In the genomic region with DNA sequence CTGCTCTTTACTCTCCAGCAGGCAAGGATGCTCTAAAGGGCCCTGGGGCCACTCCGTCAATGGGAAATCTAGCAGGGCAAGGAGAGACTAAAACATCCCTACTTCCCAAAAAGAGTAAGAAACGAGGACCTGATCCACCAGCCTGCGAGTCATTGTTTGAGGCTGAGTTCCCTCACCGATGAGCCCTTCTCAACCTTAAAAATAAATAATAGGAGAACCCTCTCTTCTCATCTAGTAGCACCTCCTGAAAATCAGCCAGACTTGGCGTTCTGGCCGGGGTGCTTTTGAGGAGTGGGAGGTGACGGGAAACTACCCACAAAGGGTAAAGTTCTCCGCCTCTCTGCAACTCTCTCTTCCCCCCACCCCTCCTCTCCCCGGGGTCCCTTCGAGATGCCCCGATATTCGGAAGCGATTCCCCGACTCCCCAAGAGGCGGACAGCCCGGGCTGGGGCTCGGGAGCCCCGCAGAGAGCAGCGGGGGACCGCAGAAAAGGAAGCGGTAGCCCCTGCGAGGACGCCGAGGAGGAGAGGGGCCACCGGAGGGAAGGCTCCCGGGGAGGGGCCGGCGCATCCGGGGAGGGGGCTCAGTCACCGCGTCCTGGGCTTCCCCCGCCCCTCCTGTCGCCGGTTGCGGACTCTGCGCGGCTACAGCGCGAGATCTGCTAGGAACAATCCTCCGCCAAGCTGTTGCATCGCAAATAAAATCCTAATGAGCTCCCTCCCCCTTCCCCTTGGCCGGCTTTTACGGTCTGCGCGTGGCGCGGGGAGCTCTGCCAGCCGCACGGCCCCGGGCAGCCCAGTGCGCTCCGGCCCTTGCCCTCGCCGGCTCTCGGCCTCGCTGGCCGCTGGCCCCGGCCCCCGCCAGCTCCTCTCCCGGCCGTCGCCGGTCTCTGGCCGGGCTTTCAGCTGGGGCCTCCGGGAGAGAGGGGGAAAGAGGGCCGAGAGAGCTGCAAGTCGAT, we compare ENCODE assay signal across 9 cellular contexts. TPM values are rescaled to one million over a fixed set of nuclear protein-coding genes. Genes with fewer than 3 reads are reported as not detected.
DNase-seq lines count a peak whose midpoint lies in the region; ATAC-seq, FAIRE-seq and TF ChIP-seq lines count a peak whose summit lies in the region.
"Had no signal": no experiment of that assay in that cellular context is flagged by ENCODE, and none has a peak within 500 bp of the region (broad histone marks: within the 10 kb centered on the region; RNA-seq: fewer than 3 reads in every experiment).

No MANE protein-coding gene starts in this region.

- intact Hi-C loops in HCT116 (cut with micrococcal nuclease): no loop called here
- intact Hi-C loops in activated naive CD4-positive, alpha-beta T cell treated with anti-CD3 and anti-CD28 coated beads for 36 hours (cut with micrococcal nuclease): no loop called here
- intact Hi-C loops in kidney (cut with DNase I): no loop called here
- intact Hi-C loops in transverse colon (cut with DNase I; ENCODE audit: low total_unique reads): no loop called here

- RAD21 ChIA-PET in HCT116 (lab: Charles Lee; ENCODE audit: low non-redundant PET in 1 of 2, low total read pairs in 2 of 2, uncharacterized antibody in 2 of 2, unreplicated experiment in 2 of 2): interaction anchor here in 1 of 2 experiments (1.5 kb wide), 1 partner anchor 254 kb away, joined by 5 read pairs; no protein-coding TSS in a partner anchor

- peaks cover 72% of the 10 kb centered on the region for H3K27me3 Mint-ChIP-seq in activated naive CD4-positive, alpha-beta T cell treated with anti-CD3 and anti-CD28 coated beads for 36 hours (ENCODE audit: low read depth)

- H3K9me2 ChIP-seq in HCT116 (ENCODE audit: insufficient read depth): no peaks in the 10 kb centered on the region

- H3K27ac Mint-ChIP-seq in activated naive CD4-positive, alpha-beta T cell treated with anti-CD3 and anti-CD28 coated beads for 36 hours: no peak overlapping the region

- no peaks in the 10 kb centered on the region for H3K9me3 Mint-ChIP-seq in activated naive CD4-positive, alpha-beta T cell treated with anti-CD3 and anti-CD28 coated beads for 36 hours

- H3K9ac ChIP-seq in HCT116 (ENCODE audit: low read length): peak overlapping the region; percentile 95
- H3K9ac ChIP-seq in kidney (ENCODE audit: low read length in 2 of 2): peak overlapping the region; percentile 60 to 74

- no peaks in the 10 kb centered on the region for H3K36me3 Mint-ChIP-seq in activated naive CD4-positive, alpha-beta T cell treated with anti-CD3 and anti-CD28 coated beads for 36 hours (ENCODE audit: low read depth)

- no peak for FAIRE-seq in kidney (lab: Jason Lieb, UNC)
- FAIRE-seq: endometrium had no signal

- H3K4me1 ChIP-seq in ACC112 (ENCODE audit: control insufficient read depth, insufficient read depth, low read length, unreplicated experiment) (no peaks in the 10 kb centered on the region), HCT116 (ENCODE audit: control insufficient read depth in 1 of 2, insufficient read depth in 2 of 2, low read length in 2 of 2) (peaks cover 15 to 32% of the 10 kb centered on the region in 2 experiments), kidney (ENCODE audit: control insufficient read depth in 1 of 2, insufficient read depth in 1 of 2, low read depth in 1 of 2, low read length in 2 of 2) (peaks cover 0 to 8% of the 10 kb centered on the region in 2 donors), transverse colon (peaks cover 12 to 78% (median 57%) of the 10 kb centered on the region in 4 donors)

- peak overlapping the region; percentile 98 for H3K4me2 ChIP-seq in HCT116 (ENCODE audit: low read length)

- H3K36me3 ChIP-seq in ACC112 (ENCODE audit: insufficient read depth, low read length) (no peaks in the 10 kb centered on the region), HCT116 (ENCODE audit: control insufficient read depth in 1 of 2, insufficient read depth in 2 of 2, low read length in 2 of 2) (no peaks in the 10 kb centered on the region; a peak in 2 of 4 replicates), kidney (ENCODE audit: control insufficient read depth in 1 of 2, insufficient read depth in 2 of 2, low read length in 2 of 2) (no peaks in the 10 kb centered on the region), transverse colon (no peaks in the 10 kb centered on the region)

- CTCF ChIA-PET in HCT116 (lab: Charles Lee): interaction anchor here (0.9 to 1.7 kb wide), 7 partner anchors 7 to 600 kb away, joined by 3 to 12 read pairs (median 3); a partner anchor contains a TSS
- CTCF ChIA-PET in activated naive CD4-positive, alpha-beta T cell treated with anti-CD3 and anti-CD28 coated beads for 36 hours (lab: Charles Lee): interaction anchor here (0.7 to 3.5 kb wide), 7 partner anchors 10 to 38 kb away, joined by 3 to 29 read pairs (median 4); a partner anchor contains a TSS
- CTCF ChIA-PET in HEK293T (lab: Yijun Ruan, JAX): interaction anchor here (0.5 to 3.1 kb wide), 2 partner anchors 12 to 317 kb away, joined by 4 to 23 read pairs; no protein-coding TSS in a partner anchor

- ATAC-seq in HCT116 (peak; percentile 30), HG02588 (IDR thresholded peaks at IDR 0.05; ENCODE audit: unreplicated experiment) (no peak)

- no peak overlapping the region for H3K27ac ChIP-seq in ACC112 (ENCODE audit: low read depth, low read length)
- peak overlapping the region; percentile 95 for H3K27ac ChIP-seq in HCT116 (ENCODE audit: low read depth, low read length)
- peak overlapping the region; percentile 86 to 91 for H3K27ac ChIP-seq in kidney (ENCODE audit: low read depth in 2 of 2, low read length in 2 of 2)
- peak overlapping the region; percentile 86 to 93 (median 89) for H3K27ac ChIP-seq in transverse colon

- TF ChIP-seq POLR2A in HCT116 (IDR thresholded peaks at IDR 0.05; ENCODE audit: borderline replicate concordance, extremely low read depth, insufficient read depth, insufficient read length) (no peak), transverse colon (IDR thresholded peaks at IDR 0.05) (no peak)

- 6 to 15% methylated on average over 4 to 57 of the region's 67 CpGs for WGBS in transverse colon (ENCODE audit: low coverage in 1 of 2), 2 donors

- no TSS peak for BruUV-seq in HCT116 (replicated peaks; lab: Mats Ljungman, UMichigan)

- no peak for TF ChIP-seq CTCF in HCT116 (IDR thresholded peaks at IDR 0.05 in 2 of 3, conservative IDR thresholded peaks at IDR 0.05 in 1 of 3; ENCODE audit: borderline replicate concordance in 1 of 3, insufficient read depth in 1 of 3, low read depth in 2 of 3, low read length in 2 of 3)
- no peak for TF ChIP-seq CTCF in kidney (IDR thresholded peaks at IDR 0.05; ENCODE audit: borderline replicate concordance, extremely low read depth, insufficient read depth)
- no peak for TF ChIP-seq CTCF in transverse colon (IDR thresholded peaks at IDR 0.05)

- H3K4me1 Mint-ChIP-seq in activated naive CD4-positive, alpha-beta T cell treated with anti-CD3 and anti-CD28 coated beads for 36 hours (ENCODE audit: low read depth): peaks cover 7% of the 10 kb centered on the region

- POLR2A ChIA-PET in HCT116 (lab: Charles Lee) (interaction anchor here (0.6 to 2.2 kb wide), 7 partner anchors 7 to 364 kb away, joined by 3 to 11 read pairs (median 4); no protein-coding TSS in a partner anchor), HEK293T (lab: Yijun Ruan, JAX) (interaction anchor here (0.8 to 4.0 kb wide), 12 partner anchors 7 to 362 kb away, joined by 3 to 23 read pairs (median 7); no protein-coding TSS in a partner anchor)

- H3K27me3 ChIP-seq in ACC112 (ENCODE audit: insufficient read depth, low read length): peaks cover 98% of the 10 kb centered on the region
- H3K27me3 ChIP-seq in HCT116 (ENCODE audit: insufficient read depth, low read length): no peaks in the 10 kb centered on the region
- peaks cover 100% of the 10 kb centered on the region for H3K27me3 ChIP-seq in transverse colon

- no peak for TF ChIP-seq RAD21 in HCT116 (IDR thresholded peaks at IDR 0.05; ENCODE audit: low read depth)

- H3K4me3 ChIP-seq in ACC112 (ENCODE audit: low read depth, low read length) (peak overlapping the region; percentile 52), HCT116 (replicated peaks in 1 of 2; ENCODE audit: low read depth in 1 of 2, low read length in 2 of 2) (peak overlapping the region; percentile 81 to 86), kidney (ENCODE audit: low read length in 2 of 2) (peak overlapping the region; percentile 65), transverse colon (peak overlapping the region; percentile 22 to 66 (median 42))

- H4K20me1 ChIP-seq in HCT116 (ENCODE audit: insufficient read depth): no peaks in the 10 kb centered on the region

- H3K79me2 ChIP-seq in ACC112 (ENCODE audit: control insufficient read depth, insufficient read depth, low read length, unreplicated experiment) (no peaks in the 10 kb centered on the region), HCT116 (ENCODE audit: insufficient read depth, low read length) (peaks cover 42% of the 10 kb centered on the region)

- TF ChIP-seq EP300 in transverse colon (IDR thresholded peaks at IDR 0.05; ENCODE audit: low read depth): no peak

- no peak overlapping the region for H2AFZ ChIP-seq in ACC112 (ENCODE audit: low read length, unreplicated experiment)
- H2AFZ ChIP-seq in HCT116 (ENCODE audit: low read depth, low read length, poor library complexity, severe bottlenecking): peak overlapping the region; percentile 61

- DNase-seq in HCT116 (ENCODE audit: low read depth, low spot score) (no peak), kidney (peak; percentile 81), transverse colon (peak; percentile 51), NOMO-1 treated with DMSO at 0.1 percent for 48 hours (lab: John Stamatoyannopoulos, UW; ENCODE audit: unreplicated experiment) (no peak), HEK293T (ENCODE audit: extremely low spot score) (no peak)
- peak; percentile 61 for DNase-seq in activated naive CD4-positive, alpha-beta T cell treated with anti-CD3 and anti-CD28 coated beads for 36 hours

- peak overlapping the region; percentile 86 for H3K4me3 Mint-ChIP-seq in activated naive CD4-positive, alpha-beta T cell treated with anti-CD3 and anti-CD28 coated beads for 36 hours

- H3K9me3 ChIP-seq in HCT116 (ENCODE audit: control insufficient read depth in 1 of 2, insufficient read depth in 1 of 2, low read depth in 1 of 2, low read length in 2 of 2): no peaks in the 10 kb centered on the region
- H3K9me3 ChIP-seq in kidney (ENCODE audit: control insufficient read depth in 1 of 2, low read length in 2 of 2): no peaks in the 10 kb centered on the region
- H3K9me3 ChIP-seq in transverse colon: no peaks in the 10 kb centered on the region

- in situ Hi-C loops in transverse colon (cut with MboI; ENCODE audit: low pct_ligation_motif_present in 1 of 4, low pct_unique_long_range_greater_than_20kb in 1 of 4, low sequenced_read_pairs in 3 of 4): no loop called here

RNA-seq across cellular contexts. Expression of a gene that starts 1.3 kb away (rescaled TPM):
- 40.1 TPM for total RNA-seq in HCT116 (2021; ENCODE audit: unreplicated experiment)
- 30.3 and 41.0 TPM in 2 replicates for polyA plus RNA-seq in HCT116 (2012)
- 1 to 10 TPM; 6.7 to 6.9 TPM for total RNA-seq in activated naive CD4-positive, alpha-beta T cell treated with anti-CD3 and anti-CD28 coated beads for 36 hours
- 45.8 TPM for total RNA-seq in kidney
- 29.2 TPM for polyA plus RNA-seq in kidney (ENCODE audit: insufficient read depth, low read depth, low replicate concordance)
- 10 to 100 TPM; 19.8 to 54.3 (median 29.4) TPM for total RNA-seq in transverse colon

RNA-seq across cellular contexts. Expression of a gene that starts 9.7 kb away (rescaled TPM):
- total RNA-seq in HCT116 (2021; ENCODE audit: unreplicated experiment): 44.7 TPM
- 15.4 and 23.9 TPM in 2 replicates for polyA plus RNA-seq in HCT116 (2012)
- not detected for total RNA-seq in activated naive CD4-positive, alpha-beta T cell treated with anti-CD3 and anti-CD28 coated beads for 36 hours
- total RNA-seq in kidney: 48.7 TPM
- polyA plus RNA-seq in kidney (ENCODE audit: insufficient read depth, low read depth, low replicate concordance): 19.3 TPM
- total RNA-seq in transverse colon: 10 to 100 TPM in 2 of 4 donors, 1 to 10 TPM in 2; 1.8 to 21.3 (median 8.9) TPM

RNA-seq across cellular contexts. Expression of a gene that starts 14.0 kb away (rescaled TPM):
- total RNA-seq in HCT116 (2021; ENCODE audit: unreplicated experiment): 33.6 TPM
- 16.8 and 23.4 TPM in 2 replicates for polyA plus RNA-seq in HCT116 (2012)
- under 1 TPM in 1 of 2 experiments, not detected in 1; 0.29 TPM for total RNA-seq in activated naive CD4-positive, alpha-beta T cell treated with anti-CD3 and anti-CD28 coated beads for 36 hours
- total RNA-seq in kidney: 45.4 TPM
- polyA plus RNA-seq in kidney (ENCODE audit: insufficient read depth, low read depth, low replicate concordance): 49.6 TPM
- 10 to 100 TPM in 3 of 4 donors, not detected in 1; 11.2 to 20.9 (median 16.7) TPM for total RNA-seq in transverse colon

RNA-seq across cellular contexts. Expression of a gene that starts 20.0 kb away (rescaled TPM):
- 64.8 TPM for total RNA-seq in HCT116 (2021; ENCODE audit: unreplicated experiment)
- polyA plus RNA-seq in HCT116 (2012): 17.5 and 28.9 TPM in 2 replicates
- not detected for total RNA-seq in activated naive CD4-positive, alpha-beta T cell treated with anti-CD3 and anti-CD28 coated beads for 36 hours
- total RNA-seq in kidney: 90.2 TPM
- polyA plus RNA-seq in kidney (ENCODE audit: insufficient read depth, low read depth, low replicate concordance): 44.0 TPM
- 10 to 100 TPM; 42.7 to 78.4 (median 62.5) TPM for total RNA-seq in transverse colon

RNA-seq across cellular contexts. Expression of a gene that starts 31.2 kb away (rescaled TPM):
- total RNA-seq in HCT116 (2021; ENCODE audit: unreplicated experiment) (19.8 TPM), kidney (27.0 TPM), transverse colon (10 to 100 TPM; 10.5 to 35.4 (median 18.7) TPM)
- polyA plus RNA-seq in HCT116 (2012): 6.5 and 12.0 TPM in 2 replicates
- total RNA-seq in activated naive CD4-positive, alpha-beta T cell treated with anti-CD3 and anti-CD28 coated beads for 36 hours: not detected
- 12.3 TPM for polyA plus RNA-seq in kidney (ENCODE audit: insufficient read depth, low read depth, low replicate concordance)

Comparison
In these comparisons a context has a peak if more than half of its experiments do, and no peak if none do; other contexts are left out.
1. DNase-seq: peak in activated naive CD4-positive, alpha-beta T cell treated with anti-CD3 and anti-CD28 coated beads for 36 hours (single experiment), kidney (single experiment) and transverse colon (single experiment); none in HCT116 (single experiment), NOMO-1 treated with DMSO at 0.1 percent for 48 hours (single experiment) and HEK293T (single experiment).
2. Peak in every context shown above with its lines, with median percentiles within 50 percentile points of each other: H3K4me3 ChIP-seq.